1 cellular context compared by ENCODE assay signal in genomic region chr20:32251470-32251869, GRCh38.
TF ChIP-seq lines count a peak whose summit lies in the region.

No MANE protein-coding gene starts in this region.

TF ChIP-seq in HEK293, 187 proteins besides CTCF, POLR2A, EP300 and RAD21 (continued from another document):
- TF ChIP-seq ZNF837 (tag by site-specific recombination; IDR thresholded peaks at IDR 0.05) (no peak), ZBTB17 (tag by site-specific recombination; IDR thresholded peaks at IDR 0.05) (peak; percentile 18; the same call in 1 of the 2 replicates), ZNF292 (tag by site-specific recombination; IDR thresholded peaks at IDR 0.05; ENCODE audit: borderline replicate concordance, low read depth) (no peak), ZNF776 (tag by site-specific recombination; IDR thresholded peaks at IDR 0.05; ENCODE audit: borderline replicate concordance) (no peak), ZXDB (tag by site-specific recombination; IDR thresholded peaks at IDR 0.05) (no peak)
